ENCODE assay signal across 32 cellular contexts in the genomic region with DNA sequence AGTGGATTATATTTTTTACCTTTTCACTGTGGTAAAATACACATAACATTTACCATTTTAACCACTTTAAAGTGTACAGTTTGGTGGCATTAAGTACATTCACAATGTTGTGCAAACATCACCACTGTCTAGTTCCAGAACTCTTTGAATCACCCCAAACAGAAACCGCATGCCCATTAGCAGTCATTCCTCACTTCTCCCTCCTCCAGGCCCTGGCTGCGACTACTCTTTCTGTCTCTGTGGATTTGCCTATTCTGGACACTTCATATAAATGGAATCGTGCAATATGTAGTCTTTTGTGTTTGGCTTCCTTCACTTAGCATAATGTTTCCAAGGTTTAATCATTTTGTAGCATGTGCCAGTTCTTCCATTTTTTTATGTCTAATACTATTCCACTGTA.
"Had no signal": no experiment of that assay in that cellular context is flagged by ENCODE, and none has a peak within 500 bp of the region (broad histone marks: within the 10 kb centered on the region; RNA-seq: fewer than 3 reads in every experiment).

No MANE protein-coding gene starts in this region.

- H3K9me3 ChIP-seq: body of pancreas, breast epithelium, Peyer's patch, SJCRH30 had no signal

- H3K4me1 ChIP-seq: body of pancreas, breast epithelium, Peyer's patch, SJCRH30 had no signal

- H3K36me3 ChIP-seq: breast epithelium, Peyer's patch, SJCRH30, WERI-Rb-1 had no signal

- H3K4me3 ChIP-seq: body of pancreas, breast epithelium, Peyer's patch, SJCRH30, SK-N-MC had no signal

- DNase-seq: activated CD4-positive, alpha-beta memory T cell treated with anti-CD3 and anti-CD28 coated beads, Interleukin-2, amount 10 ng/mL, durations not matched to agents 7 days and 5 days; activated CD4-positive, alpha-beta T cell treated with anti-CD3 and anti-CD28 coated beads for 1 hour; activated CD4-positive, alpha-beta T cell treated with anti-CD3 and anti-CD28 coated beads for 48 hours; activated CD4-positive, CD25-positive, alpha-beta regulatory T cell; activated CD8-positive, alpha-beta memory T cell treated with anti-CD3 and anti-CD28 coated beads for 24 hours; activated CD8-positive, alpha-beta memory T cell treated with anti-CD3 and anti-CD28 coated beads, Interleukin-2, amount 10 ng/mL, durations not matched to agents 7 days and 5 days; activated CD8-positive, alpha-beta memory T cell treated with anti-CD3 and anti-CD28 coated beads, Interleukin-2, amount 50 U/mL, for 48 hours; activated effector memory CD4-positive, alpha-beta T cell treated with Interleukin-2 at 50 U/mL for 16 hours; activated naive CD4-positive, alpha-beta T cell treated with anti-CD3 and anti-CD28 coated beads, Interleukin-2, amount 10 ng/mL, durations not matched to agents 7 days and 5 days; activated naive CD8-positive, alpha-beta T cell treated with anti-CD3 and anti-CD28 coated beads, Interleukin-2, amount 50 U/mL, for 24 hours; activated T-cell treated with anti-CD3 and anti-CD28 coated beads, Interleukin-2, amount 50 U/mL, for 48 hours; anterior cingulate cortex; body of pancreas; NCI-H1048; NCI-H1105 treated with DMSO at 0.1 percent for 48 hours; NCI-H1436; NCI-H1694; NCI-H1930; NCI-H2081 treated with DMSO at 0.1 percent for 48 hours; NCI-H345; NCI-H510A; NCI-H526; NCI-H748 treated with DMSO at 0.1 percent for 48 hours; NK-92 treated with Interleukin-12 subunit alpha and Interleukin-12 subunit beta, amount 100 ng/mL, for 24 hours; PC-3; Peyer's patch; Right ventricle myocardium superior; SJCRH30; T1000; WERI-Rb-1 had no signal

- H3K27ac ChIP-seq: body of pancreas, breast epithelium, Peyer's patch, SJCRH30, SK-N-MC, WERI-Rb-1 had no signal

- H3K27me3 ChIP-seq: breast epithelium, Peyer's patch, SJCRH30 had no signal

- ATAC-seq: activated CD8-positive, alpha-beta memory T cell treated with anti-CD3 and anti-CD28 coated beads, Interleukin-2, amount 10 ng/mL, durations not matched to agents 7 days and 5 days; activated naive CD8-positive, alpha-beta T cell treated with anti-CD3 and anti-CD28 coated beads, Interleukin-2, amount 50 U/mL, for 24 hours; body of pancreas; PC-3 had no signal
